Comparison of ENCODE assay signal across 12 cellular contexts in genomic region chr2:233486778-233487552, GRCh38.
DNase-seq lines count a peak whose midpoint lies in the region; ATAC-seq lines count a peak whose summit lies in the region.
"Had no signal": no experiment of that assay in that cellular context is flagged by ENCODE, and none has a peak within 500 bp of the region (broad histone marks: within the 10 kb centered on the region; RNA-seq: fewer than 3 reads in every experiment).

No MANE protein-coding gene starts in this region.

- no peak for ATAC-seq in HG02623 (IDR thresholded peaks at IDR 0.05; ENCODE audit: unreplicated experiment)
- ATAC-seq: K562 had no signal

- H3K27ac ChIP-seq in ACC112 (ENCODE audit: low read depth, low read length) (peak overlapping the region; percentile 95), cingulate gyrus (ENCODE audit: low read depth, low read length) (peak overlapping the region; percentile 58), mesodermal cell (ENCODE audit: low read depth, low read length, severe bottlenecking) (peak overlapping the region; percentile 0)

- H3K36me3 ChIP-seq in ACC112 (ENCODE audit: insufficient read depth, low read length) (peaks cover 37% of the 10 kb centered on the region), mesodermal cell (ENCODE audit: control insufficient read depth, insufficient read depth, low read length) (peaks cover 49% of the 10 kb centered on the region)

- H3K27me3 ChIP-seq in ACC112 (ENCODE audit: insufficient read depth, low read length), result no peaks in the 10 kb centered on the region

- no peaks in the 10 kb centered on the region for H3K79me2 ChIP-seq in ACC112 (ENCODE audit: control insufficient read depth, insufficient read depth, low read length, unreplicated experiment)

- 90 to 91% methylated on average over 2 to 3 of the region's 4 CpGs for WGBS in mesodermal cell (ENCODE audit: insufficient coverage in 2 of 2), 2 experiments

- peak overlapping the region; percentile 39 for H2AFZ ChIP-seq in ACC112 (ENCODE audit: low read length, unreplicated experiment)

- H3K9me3 ChIP-seq in mesodermal cell (ENCODE audit: control insufficient read depth, low read length), result no peaks in the 10 kb centered on the region

- H3K4me3 ChIP-seq in ACC112 (ENCODE audit: low read depth, low read length) (peak overlapping the region; percentile 44), mesodermal cell (ENCODE audit: extremely low read depth, insufficient read depth, low read length, poor library complexity, severe bottlenecking) (no peak overlapping the region)
- H3K4me3 ChIP-seq: K562 had no signal

- DNase-seq in HT1080 (ENCODE audit: low read depth), result peak; percentile 85
- no peak for DNase-seq in activated CD4-positive, alpha-beta T cell treated with anti-CD3 and anti-CD28 coated beads, Interleukin-2, amount 50 U/mL, for 1 hour
- no peak for DNase-seq in MV-4-11 (lab: John Stamatoyannopoulos, UW)
- no peak for DNase-seq in NCI-H2227 (lab: John Stamatoyannopoulos, UW; ENCODE audit: unreplicated experiment)
- DNase-seq: CD4-positive, CD25-positive, alpha-beta regulatory T cell; midbrain; NCI-H748 treated with DMSO at 0.1 percent for 48 hours had no signal

- peaks cover 46% of the 10 kb centered on the region for H3K4me1 ChIP-seq in ACC112 (ENCODE audit: control insufficient read depth, insufficient read depth, low read length, unreplicated experiment)
- H3K4me1 ChIP-seq in mesodermal cell (ENCODE audit: control insufficient read depth, insufficient read depth, low read length, poor library complexity, severe bottlenecking), result peaks cover 12% of the 10 kb centered on the region

Comparison
In these comparisons a context has a peak if more than half of its experiments do, and no peak if none do; other contexts are left out.
1. H3K27ac ChIP-seq: peak in every context shown above with its lines; median percentile 95 in ACC112; 58 in cingulate gyrus; 0 in mesodermal cell.